In genomic region chr6:99484527-99485394, GRCh38 we compare ENCODE assay signal across 7 cellular contexts.
A peak's percentile ranks its signal among the peaks of the same experiment; 100 is the strongest.
DNase-seq lines count a peak whose midpoint lies in the region; ATAC-seq lines count a peak whose summit lies in the region.

No MANE protein-coding gene starts in this region.

- peak; percentile 51 for DNase-seq in NOMO-1 treated with DMSO at 0.1 percent for 48 hours (lab: John Stamatoyannopoulos, UW; ENCODE audit: unreplicated experiment)

- peak; percentile 73 for ATAC-seq in GM18508 (IDR thresholded peaks at IDR 0.05; ENCODE audit: insufficient read depth, unreplicated experiment)
- peak; percentile 85 for ATAC-seq in GM19324 (IDR thresholded peaks at IDR 0.05; ENCODE audit: low FRiP score, unreplicated experiment)
- ATAC-seq in GM21447 (IDR thresholded peaks at IDR 0.05; ENCODE audit: unreplicated experiment), result peak; percentile 82
- ATAC-seq in HG02759 (IDR thresholded peaks at IDR 0.05; ENCODE audit: unreplicated experiment), result peak; percentile 93
- peak; percentile 86 for ATAC-seq in HG03066 (IDR thresholded peaks at IDR 0.05; ENCODE audit: low read depth, unreplicated experiment)
- peak; percentile 87 for ATAC-seq in HG03460 (IDR thresholded peaks at IDR 0.05; ENCODE audit: unreplicated experiment)

Comparison
In these comparisons a context has a peak if more than half of its experiments do, and no peak if none do; other contexts are left out.
1. Peak in every context shown above with its lines: DNase-seq and ATAC-seq.